Comparison of ENCODE assay signal across 15 cellular contexts in genomic region chr2:127694986-127695385, GRCh38. TPM values are rescaled to one million over a fixed set of nuclear protein-coding genes. Genes with fewer than 3 reads are reported as not detected.
A peak's percentile ranks its signal among the peaks of the same experiment; 100 is the strongest.
DNase-seq lines count a peak whose midpoint lies in the region; ATAC-seq and TF ChIP-seq lines count a peak whose summit lies in the region.
"Had no signal": no experiment of that assay in that cellular context is flagged by ENCODE, and none has a peak within 500 bp of the region (broad histone marks: within the 10 kb centered on the region; RNA-seq: fewer than 3 reads in every experiment).

No MANE protein-coding gene starts in this region.

- H3K9me3 ChIP-seq in SK-N-SH (no peaks in the 10 kb centered on the region), osteoblast (ENCODE audit: low read depth, low read length) (no peaks in the 10 kb centered on the region), vagina (peaks cover 8% of the 10 kb centered on the region)

- H3K4me3 ChIP-seq in SK-N-SH (ENCODE audit: low read depth in 2 of 2, low read length in 1 of 2) = no peak overlapping the region
- H3K4me3 ChIP-seq in fibroblast of the aortic adventitia (ENCODE audit: low read depth, low read length) = no peak overlapping the region
- H3K4me3 ChIP-seq in osteoblast (ENCODE audit: insufficient read depth, low read length) = peak overlapping the region; percentile 69
- H3K4me3 ChIP-seq in vagina = peak overlapping the region in 1 of 2 donors; percentile 44
- H3K4me3 ChIP-seq: BLaER1 had no signal

- H3K4me1 ChIP-seq in SK-N-SH (ENCODE audit: control insufficient read depth in 1 of 2, insufficient read depth in 2 of 2, low read depth in 1 of 2, low read length in 1 of 2) (peaks cover 0 to 6% of the 10 kb centered on the region in 2 experiments; a peak in 1 of 4 replicates), osteoblast (ENCODE audit: insufficient read depth, low read length) (peaks cover 18% of the 10 kb centered on the region), vagina (no peaks in the 10 kb centered on the region)
- H3K4me1 ChIP-seq: BLaER1 had no signal

- no peaks in the 10 kb centered on the region for H3F3A ChIP-seq in SK-N-SH (replicated peaks; ENCODE audit: insufficient read depth)

- POLR2A ChIA-PET in SK-N-SH (lab: Yijun Ruan, JAX) = no interaction called here

- H4K20me1 ChIP-seq in SK-N-SH (ENCODE audit: insufficient read depth) (no peaks in the 10 kb centered on the region), osteoblast (ENCODE audit: insufficient read depth, low read length) (no peaks in the 10 kb centered on the region)
- H4K20me1 ChIP-seq: BLaER1 had no signal

- intact Hi-C loops in vagina (cut with DNase I) = no loop called here

- no peak overlapping the region for H3K9ac ChIP-seq in SK-N-SH
- H3K9ac ChIP-seq: BLaER1 had no signal

- TF ChIP-seq RAD21 in SK-N-SH (IDR thresholded peaks at IDR 0.05; ENCODE audit: low read length) = no peak

- peak overlapping the region; percentile 76; the same call in 1 of the 2 replicates for H2AFZ ChIP-seq in SK-N-SH (ENCODE audit: low read depth)
- H2AFZ ChIP-seq in osteoblast (ENCODE audit: low read length) = no peak overlapping the region

- no peaks in the 10 kb centered on the region for H3K79me2 ChIP-seq in SK-N-SH (ENCODE audit: insufficient read depth)
- H3K79me2 ChIP-seq in osteoblast (ENCODE audit: insufficient read depth, low read length) = no peaks in the 10 kb centered on the region

- no peak overlapping the region for H3K4me2 ChIP-seq in SK-N-SH
- peak overlapping the region; percentile 81 for H3K4me2 ChIP-seq in osteoblast (ENCODE audit: insufficient read depth, low read length)
- H3K4me2 ChIP-seq: BLaER1 had no signal

- WGBS in SK-N-SH (ENCODE audit: low lambda C conversion rate) = 94% methylated on average over 9 of the region's 9 CpGs

- TF ChIP-seq CTCF in SK-N-SH (IDR thresholded peaks at IDR 0.05) (no peak), fibroblast of the aortic adventitia (IDR thresholded peaks at IDR 0.05; ENCODE audit: insufficient read depth, low read length) (no peak), osteoblast (IDR thresholded peaks at IDR 0.05; ENCODE audit: extremely low read depth, low read depth, low read length) (no peak), vagina (IDR thresholded peaks at IDR 0.05) (no peak)

- H3K27me3 ChIP-seq in SK-N-SH (ENCODE audit: insufficient read depth) (no peaks in the 10 kb centered on the region), osteoblast (ENCODE audit: insufficient read depth, low read length) (no peaks in the 10 kb centered on the region), vagina (no peaks in the 10 kb centered on the region)
- H3K27me3 ChIP-seq: BLaER1 had no signal

- TF ChIP-seq EP300 in SK-N-SH (IDR thresholded peaks at IDR 0.05; ENCODE audit: borderline replicate concordance in 1 of 2, low read depth in 1 of 2, low read length in 1 of 2) = no peak

- no peaks in the 10 kb centered on the region for H3K9me2 ChIP-seq in SK-N-SH

- no peak for DNase-seq in SK-N-SH
- DNase-seq in fibroblast of the aortic adventitia (ENCODE audit: low read depth) = peak; percentile 76
- DNase-seq in osteoblast (ENCODE audit: insufficient read length, low spot score, missing footprints) = peak; percentile 89
- no peak for DNase-seq in vagina (ENCODE audit: extremely low spot score in 2 of 2)
- no peak for DNase-seq in COLO829 (ENCODE audit: low spot score)
- DNase-seq: NCI-H1436 treated with DMSO at 0.1 percent for 48 hours, NCI-H774 had no signal

- TF ChIP-seq POLR2A in vagina (IDR thresholded peaks at IDR 0.05) = no peak

- CTCF ChIA-PET in SK-N-SH (lab: Yijun Ruan, JAX) = interaction anchor here (0.7 to 2.5 kb wide), 11 partner anchors 10 to 547 kb away, joined by 3 to 15 read pairs (median 3); partner anchors contain the start of gene LIMS2

- ATAC-seq in SK-N-SH treated with all-trans-retinoic acid at 6 μM for 48 hours (no peak), GM18907 (IDR thresholded peaks at IDR 0.05; ENCODE audit: unreplicated experiment) (no peak), GM21526 (IDR thresholded peaks at IDR 0.05; ENCODE audit: low FRiP score, unreplicated experiment) (no peak)

- no peaks in the 10 kb centered on the region for H3K36me3 ChIP-seq in SK-N-SH (replicated peaks in 1 of 2; ENCODE audit: control insufficient read depth in 1 of 2, insufficient read depth in 2 of 2, low read length in 1 of 2)
- no peaks in the 10 kb centered on the region for H3K36me3 ChIP-seq in osteoblast (ENCODE audit: insufficient read depth, low read length)
- no peaks in the 10 kb centered on the region for H3K36me3 ChIP-seq in vagina

- H3K27ac ChIP-seq in SK-N-SH (ENCODE audit: low read depth in 2 of 2, low read length in 1 of 2) (no peak overlapping the region), osteoblast (ENCODE audit: low read depth, low read length) (peak overlapping the region; percentile 37), vagina (peak overlapping the region; percentile 58)
- H3K27ac ChIP-seq: 22Rv1, BLaER1 had no signal

TF ChIP-seq in SK-N-SH, 30 proteins besides CTCF, POLR2A, EP300 and RAD21 (continues in another document):
- TF ChIP-seq TEAD4 (IDR thresholded peaks at IDR 0.05; ENCODE audit: borderline replicate concordance, insufficient read depth) (no peak), GATA2 (CRISPR knock-in tag; IDR thresholded peaks at IDR 0.05) (no peak), USF1 (IDR thresholded peaks at IDR 0.05; ENCODE audit: borderline replicate concordance, low read depth) (no peak)

TF ChIP-seq in SK-N-SH treated with all-trans-retinoic acid at 6 μM for 48 hours, 23 proteins besides CTCF, POLR2A, EP300 and RAD21:
- TF ChIP-seq TOX (CRISPR knock-in tag; IDR thresholded peaks at IDR 0.05; ENCODE audit: borderline replicate concordance) (no peak), SNAI2 (CRISPR knock-in tag; IDR thresholded peaks at IDR 0.05) (no peak), ZNF565 (CRISPR knock-in tag; conservative IDR thresholded peaks at IDR 0.05; ENCODE audit: low read depth) (no peak), BACH2 (CRISPR knock-in tag; IDR thresholded peaks at IDR 0.05; ENCODE audit: borderline replicate concordance) (no peak), ESRRG (CRISPR knock-in tag; IDR thresholded peaks at IDR 0.05) (no peak), GLIS3 (CRISPR knock-in tag; IDR thresholded peaks at IDR 0.05) (no peak), ZC3H10 (CRISPR knock-in tag; IDR thresholded peaks at IDR 0.05) (no peak), RARB (CRISPR knock-in tag; IDR thresholded peaks at IDR 0.05) (no peak), CREB5 (CRISPR knock-in tag; IDR thresholded peaks at IDR 0.05; ENCODE audit: low read depth) (no peak)
TF ChIP-seq in SK-N-SH treated with all-trans-retinoic acid at 6 μM for 48 hours: peak in this region for 0.

RNA-seq across cellular contexts. Expression of gene SFT2D3, which starts 6.3 kb away (rescaled TPM):
- polyA plus RNA-seq in SK-N-SH (2012; rRNA removed) = 3.2 and 3.9 TPM in 2 replicates
- polyA plus RNA-seq in SK-N-SH (2012; cell fraction: cytosol; rRNA removed) = 3.9 and 4.8 TPM in 2 replicates
- 1.5 and 2.2 TPM in 2 replicates for polyA plus RNA-seq in SK-N-SH (2012; cell fraction: nucleus; rRNA removed)
- total RNA-seq in fibroblast of the aortic adventitia (ENCODE audit: low replicate concordance) (3.5 and 7.0 TPM in 2 replicates), osteoblast (5.8 and 6.5 TPM in 2 replicates), vagina (3.7 TPM)

RNA-seq across cellular contexts. Expression of gene LIMS2, which starts 19.7 kb away (rescaled TPM):
- 2.2 and 2.7 TPM in 2 replicates for polyA plus RNA-seq in SK-N-SH (2012; rRNA removed)
- 1.3 and 1.8 TPM in 2 replicates for polyA plus RNA-seq in SK-N-SH (2012; cell fraction: cytosol; rRNA removed)
- polyA plus RNA-seq in SK-N-SH (2012; cell fraction: nucleus; rRNA removed) = 13.9 and 22.5 TPM in 2 replicates
- total RNA-seq in fibroblast of the aortic adventitia (ENCODE audit: low replicate concordance) (7.8 and 11.3 TPM in 2 replicates), osteoblast (11.2 and 14.8 TPM in 2 replicates), vagina (44.2 TPM)

RNA-seq across cellular contexts. Expression of gene GPR17, which starts 49.0 kb away (rescaled TPM):
- polyA plus RNA-seq in SK-N-SH (2012; rRNA removed) = 0.03 TPM in 1 of 2 replicates, not detected in the other
- not detected in 2 replicates for polyA plus RNA-seq in SK-N-SH (2012; cell fraction: cytosol; rRNA removed)
- not detected in 2 replicates for polyA plus RNA-seq in SK-N-SH (2012; cell fraction: nucleus; rRNA removed)
- total RNA-seq in fibroblast of the aortic adventitia (ENCODE audit: low replicate concordance) (not detected in 2 replicates), osteoblast (not detected in 2 replicates), vagina (not detected)
- total RNA-seq: G401; mononuclear cell; T-helper 2 cell treated with Interferon-gamma antibody and Interleukin-4, amounts not matched to agents 100 ng/mL and 5 ng/mL, for 36 hours had no signal

Comparison
In these comparisons a context has a peak if more than half of its experiments do, and no peak if none do; other contexts are left out.
1. DNase-seq: peak in fibroblast of the aortic adventitia (single experiment) and osteoblast (single experiment); none in SK-N-SH (single experiment), vagina (0 of 2) and COLO829 (single experiment).
2. H3K27ac ChIP-seq: peak in osteoblast (single experiment) and vagina (single experiment); none in SK-N-SH (0 of 2).